In genomic region chr16:14989291-14990251, GRCh38 we compare ENCODE assay signal across 1 cellular context.
TF ChIP-seq lines count a peak whose summit lies in the region.

No MANE protein-coding gene starts in this region.

TF ChIP-seq in K562, 482 proteins besides CTCF, POLR2A, EP300 and RAD21:
- TF ChIP-seq RBFOX2 (IDR thresholded peaks at IDR 0.05; ENCODE audit: low read depth, low read length): 0 out of 2 replicates have a peak, but pooled peaks have one; percentile 18
